In the genomic region with DNA sequence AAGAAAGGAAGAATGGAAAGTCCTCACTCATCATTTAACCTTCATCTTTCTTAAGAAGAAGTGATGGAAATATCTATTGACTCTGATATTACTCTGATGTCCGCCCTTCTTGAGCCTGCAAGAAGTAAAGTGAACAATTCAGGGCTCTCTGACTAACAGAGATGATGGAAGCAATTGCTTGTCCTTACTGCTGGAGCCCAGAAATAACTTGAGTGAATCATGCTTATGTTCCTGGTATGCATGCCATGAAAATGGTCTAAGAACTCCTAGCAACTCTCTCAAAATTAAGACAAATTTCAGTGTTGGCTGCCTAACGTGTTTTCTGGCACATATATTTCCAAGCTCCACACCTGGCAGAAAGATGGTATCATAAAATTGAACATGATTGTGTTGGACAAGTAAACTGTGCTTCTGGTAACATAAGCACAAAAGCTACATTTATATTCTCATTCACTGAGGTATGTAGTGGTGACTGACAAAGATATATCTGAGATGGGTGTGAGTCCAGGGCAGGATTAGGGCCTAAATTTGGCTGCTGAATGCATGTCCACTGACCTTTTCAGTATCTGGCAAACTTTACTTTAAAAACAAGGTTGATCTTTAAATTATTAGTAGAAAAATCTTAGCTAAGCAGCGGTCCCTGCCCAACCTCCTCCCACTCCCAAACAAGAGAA, we compare ENCODE assay signal across 23 cellular contexts.
DNase-seq lines count a peak whose midpoint lies in the region; ATAC-seq and TF ChIP-seq lines count a peak whose summit lies in the region.
"Had no signal": no experiment of that assay in that cellular context is flagged by ENCODE, and none has a peak within 500 bp of the region (broad histone marks: within the 10 kb centered on the region; RNA-seq: fewer than 3 reads in every experiment).

No MANE protein-coding gene starts in this region.

- no peak for TF ChIP-seq CTCF in HFFc6 (IDR thresholded peaks at IDR 0.05)
- no peak for TF ChIP-seq CTCF in choroid plexus epithelial cell (conservative IDR thresholded peaks at IDR 0.05; ENCODE audit: low read depth, low read length)

- no peak overlapping the region for H3K4me3 Mint-ChIP-seq in HFFc6
- H3K4me3 Mint-ChIP-seq: activated CD8-positive, alpha-beta T cell treated with anti-CD3 and anti-CD28 coated beads, Interleukin-2, amount 10 ng/mL, durations not matched to agents 7 days and 5 days; dendritic cell treated with granulocyte-macrophage colony-stimulating factor and Interleukin-4, amounts not matched to agents 40 ng/mL and 50 ng/mL, for 4 days; T-helper 2 cell treated with Interferon-gamma antibody and Interleukin-4, amounts not matched to agents 5 μg/mL and 100 μg/mL, for 36 hours had no signal

- peak; percentile 69 for DNase-seq in HFFc6
- DNase-seq in choroid plexus epithelial cell (ENCODE audit: low read depth) = peak; percentile 46
- DNase-seq in kidney tubule cell (ENCODE audit: low spot score) = peak; percentile 54
- DNase-seq in NCI-H524 (lab: John Stamatoyannopoulos, UW) = no peak
- no peak for DNase-seq in NCI-H1417 (lab: John Stamatoyannopoulos, UW)
- DNase-seq: activated CD4-positive, CD25-positive, alpha-beta regulatory T cell; activated CD8-positive, alpha-beta T cell treated with anti-CD3 and anti-CD28 coated beads, Interleukin-2, amount 10 ng/mL, durations not matched to agents 7 days and 5 days; activated naive CD4-positive, alpha-beta T cell treated with anti-CD3 and anti-CD28 coated beads, Interleukin-2, amount 50 U/mL, for 16 hours; activated T-cell treated with anti-CD3 and anti-CD28 coated beads, Interleukin-2, amount 50 U/mL, for 48 hours; body of pancreas; C1 segment of cervical spinal cord; left ventricle myocardium superior; PC-9; right cardiac atrium; SJCRH30; stimulated activated naive CD8-positive, alpha-beta T cell treated with anti-CD3 and anti-CD28 coated beads, Interleukin-15, Interleukin-2, amounts not matched to agents 100 U/mL and 50 U/mL, for 24 hours; transverse colon had no signal

- peak overlapping the region; percentile 41; the same call in 1 of the 2 replicates for H3K27ac Mint-ChIP-seq in HFFc6
- H3K27ac Mint-ChIP-seq: activated CD8-positive, alpha-beta T cell treated with anti-CD3 and anti-CD28 coated beads, Interleukin-2, amount 10 ng/mL, durations not matched to agents 7 days and 5 days; dendritic cell treated with granulocyte-macrophage colony-stimulating factor and Interleukin-4, amounts not matched to agents 40 ng/mL and 50 ng/mL, for 4 days; T-helper 2 cell treated with Interferon-gamma antibody and Interleukin-4, amounts not matched to agents 5 μg/mL and 100 μg/mL, for 36 hours had no signal

- ATAC-seq in GM21825 (IDR thresholded peaks at IDR 0.05; ENCODE audit: unreplicated experiment) (no peak), GM18517 (IDR thresholded peaks at IDR 0.05; ENCODE audit: unreplicated experiment) (no peak)
- ATAC-seq: activated CD8-positive, alpha-beta T cell treated with anti-CD3 and anti-CD28 coated beads, Interleukin-2, amount 10 ng/mL, durations not matched to agents 7 days and 5 days; body of pancreas; GM12878; HCT116; left ventricle myocardium superior; right cardiac atrium; stimulated activated naive CD8-positive, alpha-beta T cell treated with anti-CD3 and anti-CD28 coated beads, Interleukin-15, Interleukin-2, amounts not matched to agents 100 U/mL and 50 U/mL, for 24 hours had no signal

- no peak overlapping the region for H3K4me3 ChIP-seq in choroid plexus epithelial cell (ENCODE audit: low read depth, low read length)
- H3K4me3 ChIP-seq: body of pancreas, GM12878, PC-9, SJCRH30, transverse colon had no signal

- H3K9me3 Mint-ChIP-seq in HFFc6 = no peaks in the 10 kb centered on the region
- H3K9me3 Mint-ChIP-seq: dendritic cell treated with granulocyte-macrophage colony-stimulating factor and Interleukin-4, amounts not matched to agents 40 ng/mL and 50 ng/mL, for 4 days; T-helper 2 cell treated with Interferon-gamma antibody and Interleukin-4, amounts not matched to agents 5 μg/mL and 100 μg/mL, for 36 hours had no signal

- no peaks in the 10 kb centered on the region for H3K27me3 Mint-ChIP-seq in HFFc6 (ENCODE audit: insufficient read depth)
- H3K27me3 Mint-ChIP-seq: dendritic cell treated with granulocyte-macrophage colony-stimulating factor and Interleukin-4, amounts not matched to agents 40 ng/mL and 50 ng/mL, for 4 days had no signal

- no peaks in the 10 kb centered on the region for H3K36me3 Mint-ChIP-seq in HFFc6 (ENCODE audit: low read depth)

- peaks cover 26% of the 10 kb centered on the region for H3K4me1 Mint-ChIP-seq in HFFc6 (ENCODE audit: low read depth)

Comparison
In these comparisons a context has a peak if more than half of its experiments do, and no peak if none do; other contexts are left out.
1. DNase-seq: peak in HFFc6 (single experiment), choroid plexus epithelial cell (single experiment) and kidney tubule cell (single experiment); none in NCI-H524 (0 of 2) and NCI-H1417 (0 of 3).